ENCODE assay signal across 9 cellular contexts in the genomic region with DNA sequence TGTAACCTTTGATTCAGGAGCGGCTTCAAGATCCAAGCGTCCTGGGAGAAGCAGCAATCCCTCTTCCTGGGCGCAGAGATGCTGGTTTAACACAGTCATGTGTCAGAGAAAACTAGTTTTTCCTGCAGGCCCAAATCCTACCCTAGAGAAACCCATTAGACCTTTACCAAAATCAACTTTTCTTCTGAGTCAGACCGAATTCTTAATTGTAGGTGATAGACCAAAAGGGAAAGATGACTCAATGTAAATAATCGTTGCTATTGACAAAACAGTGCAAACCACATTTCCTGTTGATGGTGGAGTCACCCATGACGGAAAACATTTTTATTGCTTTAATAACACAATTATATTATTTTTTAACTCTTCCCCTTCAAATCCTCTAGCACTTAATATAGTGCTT. TPM values are rescaled to one million over a fixed set of nuclear protein-coding genes. Genes with fewer than 3 reads are reported as not detected.
DNase-seq lines count a peak whose midpoint lies in the region; ATAC-seq and TF ChIP-seq lines count a peak whose summit lies in the region.
"Had no signal": no experiment of that assay in that cellular context is flagged by ENCODE, and none has a peak within 500 bp of the region (broad histone marks: within the 10 kb centered on the region; RNA-seq: fewer than 3 reads in every experiment).

No MANE protein-coding gene starts in this region.

- H3K27ac ChIP-seq in stomach = no peak overlapping the region

- no peaks in the 10 kb centered on the region for H3K4me1 ChIP-seq in stomach

- ATAC-seq in GM19351 (IDR thresholded peaks at IDR 0.05; ENCODE audit: unreplicated experiment) (peak; percentile 96), HG03575 (IDR thresholded peaks at IDR 0.05; ENCODE audit: extremely low read depth, insufficient number of reproducible peaks, low FRiP score, unreplicated experiment) (peak; percentile 86)

- peaks cover 27% of the 10 kb centered on the region for H3K4me1 Mint-ChIP-seq in activated T-cell treated with anti-CD3 and anti-CD28 coated beads, Interleukin-2, amount 50 U/mL, for 24 hours (ENCODE audit: low read depth)

- no peaks in the 10 kb centered on the region for H3K36me3 Mint-ChIP-seq in activated T-cell treated with anti-CD3 and anti-CD28 coated beads, Interleukin-2, amount 50 U/mL, for 24 hours (ENCODE audit: low read depth)

- TF ChIP-seq EP300 in stomach (IDR thresholded peaks at IDR 0.05) = no peak

- H3K27me3 ChIP-seq in stomach = no peaks in the 10 kb centered on the region

- H3K9me3 Mint-ChIP-seq in activated T-cell treated with anti-CD3 and anti-CD28 coated beads, Interleukin-2, amount 50 U/mL, for 24 hours = peaks cover 8% of the 10 kb centered on the region

- intact Hi-C loops in stomach (cut with DNase I; ENCODE audit: low total_unique reads) = no loop called here

- TF ChIP-seq CTCF in fibroblast of mammary gland (conservative IDR thresholded peaks at IDR 0.05; ENCODE audit: control insufficient read depth, insufficient read depth, low read depth, low read length) (no peak), stomach (IDR thresholded peaks at IDR 0.05) (no peak)

- DNase-seq in DMS53 treated with DMSO at 0.1 percent for 48 hours (lab: John Stamatoyannopoulos, UW; ENCODE audit: unreplicated experiment) = peak; percentile 26
- peak; percentile 71 for DNase-seq in fibroblast of mammary gland (ENCODE audit: low read depth)
- no peak for DNase-seq in activated gamma-delta T cell (lab: John Stamatoyannopoulos, UW)
- DNase-seq in activated T-cell treated with anti-CD3 and anti-CD28 coated beads, Interleukin-2, amount 50 U/mL, for 24 hours = no peak
- no peak for DNase-seq in activated T-cell treated with anti-CD3 and anti-CD28 coated beads, Interleukin-2, amount 50 U/mL, for 1 hour
- DNase-seq in stomach = no peak

- no peak overlapping the region for H3K4me3 Mint-ChIP-seq in activated T-cell treated with anti-CD3 and anti-CD28 coated beads, Interleukin-2, amount 50 U/mL, for 24 hours

- TF ChIP-seq POLR2A in stomach (IDR thresholded peaks at IDR 0.05) = no peak

- H3K36me3 ChIP-seq in stomach = peaks cover 0 to 9% (median 0%) of the 10 kb centered on the region in 4 donors

- WGBS in stomach, 5 donors = 63 to 85% (median 80%) methylated on average over 6 of the region's 6 CpGs

- no peaks in the 10 kb centered on the region for H3K27me3 Mint-ChIP-seq in activated T-cell treated with anti-CD3 and anti-CD28 coated beads, Interleukin-2, amount 50 U/mL, for 24 hours

- peaks cover 0 to 4% (median 0%) of the 10 kb centered on the region in 4 donors for H3K9me3 ChIP-seq in stomach

- H3K4me3 ChIP-seq in fibroblast of mammary gland (ENCODE audit: control insufficient read depth, low read depth, low read length) (no peak overlapping the region), stomach (no peak overlapping the region)

- no peak overlapping the region for H3K27ac Mint-ChIP-seq in activated T-cell treated with anti-CD3 and anti-CD28 coated beads, Interleukin-2, amount 50 U/mL, for 24 hours

RNA-seq across cellular contexts. Expression of gene SLC1A1, which starts 40.1 kb away (rescaled TPM):
- 10 to 100 TPM in 1 of 5 donors, 1 to 10 TPM in 2, under 1 TPM in 1, not detected in 1; 0.58 to 13.3 (median 6.1) TPM for total RNA-seq in stomach
- polyA plus RNA-seq in stomach = 1 to 10 TPM; 1.4 to 2.7 (median 2.1) TPM
- total RNA-seq: T-helper 2 cell treated with Interferon-gamma antibody and Interleukin-4, amounts not matched to agents 100 ng/mL and 5 ng/mL, for 36 hours had no signal

Comparison
In these comparisons a context has a peak if more than half of its experiments do, and no peak if none do; other contexts are left out.
1. DNase-seq: peak in DMS53 treated with DMSO at 0.1 percent for 48 hours (single experiment) and fibroblast of mammary gland (single experiment); none in activated gamma-delta T cell (single experiment), activated T-cell treated with anti-CD3 and anti-CD28 coated beads, Interleukin-2, amount 50 U/mL, for 24 hours (single experiment), activated T-cell treated with anti-CD3 and anti-CD28 coated beads, Interleukin-2, amount 50 U/mL, for 1 hour (single experiment) and stomach (single experiment).